ENCODE assay signal across 14 cellular contexts in genomic region chr10:89279449-89279869, GRCh38. TPM values are rescaled to one million over a fixed set of nuclear protein-coding genes. Genes with fewer than 3 reads are reported as not detected.
DNase-seq lines count a peak whose midpoint lies in the region; ATAC-seq and TF ChIP-seq lines count a peak whose summit lies in the region.
"Had no signal": no experiment of that assay in that cellular context is flagged by ENCODE, and none has a peak within 500 bp of the region (broad histone marks: within the 10 kb centered on the region; RNA-seq: fewer than 3 reads in every experiment).

No MANE protein-coding gene starts in this region.

- H3K4me1 Mint-ChIP-seq in mesothelial cell of epicardium = peaks cover 67% of the 10 kb centered on the region

- no peak for TF ChIP-seq CTCF in mesothelial cell of epicardium (IDR thresholded peaks at IDR 0.05; ENCODE audit: unreplicated experiment)

- peak overlapping the region; percentile 24 for H3K27ac ChIP-seq in caudate nucleus (ENCODE audit: low read depth, low read length)
- H3K27ac ChIP-seq: psoas muscle had no signal

- no peaks in the 10 kb centered on the region for H3K9me3 Mint-ChIP-seq in mesothelial cell of epicardium

- no peak overlapping the region for H3K4me3 Mint-ChIP-seq in mesothelial cell of epicardium

- H3K27me3 Mint-ChIP-seq in mesothelial cell of epicardium (ENCODE audit: low read depth) = no peaks in the 10 kb centered on the region

- peak; percentile 63 for DNase-seq in A172 (ENCODE audit: low spot score)
- peak; percentile 41 for DNase-seq in NCI-H1105 (lab: John Stamatoyannopoulos, UW)
- no peak for DNase-seq in caudate nucleus (lab: John Stamatoyannopoulos, UW)
- no peak for DNase-seq in mesothelial cell of epicardium (ENCODE audit: low spot score in 2 of 2, unreplicated experiment in 2 of 2)
- DNase-seq: AML-193, islet precursor cell, NCI-H510A, psoas muscle, T-helper 9 cell had no signal

- H3K36me3 Mint-ChIP-seq in mesothelial cell of epicardium = no peaks in the 10 kb centered on the region

- peak overlapping the region; percentile 70 for H3K27ac Mint-ChIP-seq in mesothelial cell of epicardium

- ATAC-seq in HG02970 (IDR thresholded peaks at IDR 0.05; ENCODE audit: low FRiP score, unreplicated experiment) (no peak), GM21526 (IDR thresholded peaks at IDR 0.05; ENCODE audit: low FRiP score, unreplicated experiment) (no peak), GM21447 (IDR thresholded peaks at IDR 0.05; ENCODE audit: unreplicated experiment) (no peak), HG02571 (IDR thresholded peaks at IDR 0.05; ENCODE audit: unreplicated experiment) (no peak)
- ATAC-seq: K562, psoas muscle had no signal

RNA-seq across cellular contexts. Expression of gene IFIT2, which starts 22.4 kb away (rescaled TPM):
- total RNA-seq in A172 (2014; rRNA removed; shearing (Covaris generic)) = 2.5 and 3.5 TPM in 2 replicates
- total RNA-seq in mesothelial cell of epicardium = 2.3 to 3.6 TPM (median 2.9 TPM) in 3 replicates

RNA-seq across cellular contexts. Expression of gene LIPA, which starts 27.9 kb away (rescaled TPM):
- 92.1 and 113 TPM in 2 replicates for total RNA-seq in A172 (2014; rRNA removed; shearing (Covaris generic))
- 24.2 to 27.3 TPM (median 24.8 TPM) in 3 replicates for total RNA-seq in mesothelial cell of epicardium

RNA-seq across cellular contexts. Expression of gene IFIT3, which starts 48.3 kb away (rescaled TPM):
- 16.6 and 17.2 TPM in 2 replicates for total RNA-seq in A172 (2014; rRNA removed; shearing (Covaris generic))
- 14.3 to 17.8 TPM (median 14.9 TPM) in 3 replicates for total RNA-seq in mesothelial cell of epicardium

Comparison
In these comparisons a context has a peak if more than half of its experiments do, and no peak if none do; other contexts are left out.
1. DNase-seq: peak in A172 (single experiment) and NCI-H1105 (single experiment); none in caudate nucleus (0 of 61) and mesothelial cell of epicardium (0 of 2).